In the genomic region with DNA sequence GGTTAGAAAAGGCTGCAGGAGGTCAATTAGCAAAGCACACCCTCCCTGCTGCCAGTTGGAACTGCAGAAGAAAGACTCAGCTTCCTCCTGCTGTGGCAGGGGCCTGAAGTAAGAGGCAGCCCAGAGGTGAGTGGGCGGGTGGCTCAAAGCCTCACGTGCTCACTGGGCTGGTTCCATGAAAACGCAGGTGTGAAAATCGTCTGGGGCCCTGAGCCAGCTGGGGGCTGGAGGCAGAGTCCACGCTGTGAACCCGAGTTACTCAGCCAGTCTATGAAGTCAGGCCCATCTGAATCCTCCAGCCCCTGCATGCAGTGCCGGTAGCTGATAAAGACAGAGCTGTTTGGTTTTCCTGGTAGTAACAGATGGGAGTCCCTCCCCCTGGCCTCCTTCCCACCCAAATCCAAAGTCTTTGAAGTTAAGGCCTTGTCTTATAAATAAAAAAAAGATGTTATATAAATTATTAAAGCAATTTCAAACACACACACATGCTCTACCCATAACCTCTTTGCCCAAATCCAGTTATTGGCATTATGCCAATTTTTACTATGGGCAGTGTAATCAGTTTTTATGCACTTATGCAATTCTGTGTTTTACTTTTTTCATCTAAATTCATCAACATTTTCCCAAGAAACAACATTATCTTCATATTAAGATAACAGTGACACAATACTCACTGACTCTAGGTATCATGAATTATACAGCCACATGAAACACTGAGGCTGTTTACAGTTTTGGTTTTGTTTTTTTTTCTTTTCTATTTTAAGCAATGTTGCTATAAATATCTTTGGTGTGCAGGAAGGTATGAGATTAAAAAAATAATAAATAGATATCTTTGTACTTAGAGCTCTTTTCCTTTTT, we compare ENCODE assay signal across 8 cellular contexts. TPM values are rescaled to one million over a fixed set of nuclear protein-coding genes. Genes with fewer than 3 reads are reported as not detected.
A peak's percentile ranks its signal among the peaks of the same experiment; 100 is the strongest.
DNase-seq lines count a peak whose midpoint lies in the region; ATAC-seq, FAIRE-seq and TF ChIP-seq lines count a peak whose summit lies in the region.

No MANE protein-coding gene starts in this region.

- H2BK15ac ChIP-seq in H1 (ENCODE audit: low read length) = no peak overlapping the region

- H3K9me3 ChIP-seq in H1 (ENCODE audit: insufficient read depth in 2 of 2, low read depth in 1 of 2, low read length in 1 of 2) (no peaks in the 10 kb centered on the region), transverse colon (no peaks in the 10 kb centered on the region)

- peak overlapping the region; percentile 12 for H3K4me3 Mint-ChIP-seq in activated CD4-positive, alpha-beta memory T cell treated with anti-CD3 and anti-CD28 coated beads, Interleukin-2, amount 10 ng/mL, durations not matched to agents 7 days and 5 days
- peak overlapping the region; percentile 43 to 75 (median 70) for H3K4me3 Mint-ChIP-seq in naive thymus-derived CD8-positive, alpha-beta T cell

- CTCF ChIA-PET in activated CD4-positive, alpha-beta memory T cell treated with anti-CD3 and anti-CD28 coated beads, Interleukin-2, amount 10 ng/mL, durations not matched to agents 7 days and 5 days (lab: Charles Lee) = interaction anchor here (1.1 to 5.6 kb wide), 6 partner anchors 10 to 267 kb away, joined by 3 to 33 read pairs (median 10); a partner anchor contains a TSS
- CTCF ChIA-PET in H1 (lab: Charles Lee; ENCODE audit: partially characterized antibody) = interaction anchor here (0.6 to 4.7 kb wide), 16 partner anchors 10 to 839 kb away, joined by 3 to 37 read pairs (median 6); a partner anchor contains a TSS

- peak overlapping the region in 1 of 4 experiments; percentile 4; a peak in 1 of 8 replicates for H3K4me3 ChIP-seq in H1 (ENCODE audit: extremely low read depth in 1 of 4, insufficient read depth in 2 of 4, low read depth in 3 of 4, low read length in 4 of 4)
- H3K4me3 ChIP-seq in transverse colon = no peak overlapping the region

- H3K56ac ChIP-seq in H1 (replicated peaks; ENCODE audit: insufficient read length, low read depth, low read length) = no peak overlapping the region

- TF ChIP-seq EP300 in H1 (IDR thresholded peaks at IDR 0.05; ENCODE audit: borderline replicate concordance in 1 of 2, low read depth in 2 of 2, low read length in 2 of 2) = no peak; a peak in 1 of 3 replicates
- no peak for TF ChIP-seq EP300 in transverse colon (IDR thresholded peaks at IDR 0.05; ENCODE audit: low read depth)

- no peak overlapping the region for H4K91ac ChIP-seq in H1 (replicated peaks; ENCODE audit: insufficient read length, low read length)

- H3K4me2 ChIP-seq in H1 (ENCODE audit: insufficient read depth in 1 of 2, low read depth in 2 of 2, low read length in 2 of 2) = peak overlapping the region; percentile 40 to 47; a peak in 3 of 4 replicates

- H3K9ac ChIP-seq in H1 (replicated peaks in 1 of 4; ENCODE audit: extremely low read depth in 1 of 4, low read depth in 3 of 4, low read length in 3 of 4) = no peak overlapping the region

- FAIRE-seq in H1 (lab: Jason Lieb, UNC) = no peak

- TF ChIP-seq CTCF in H1 (IDR thresholded peaks at IDR 0.05; ENCODE audit: control extremely low read depth in 1 of 3, insufficient read depth in 1 of 3, low read depth in 1 of 3, low read length in 3 of 3) (no peak), transverse colon (IDR thresholded peaks at IDR 0.05) (peak in 1 of 5 experiments; percentile 25)

- no peak for TF ChIP-seq RAD21 in H1 (IDR thresholded peaks at IDR 0.05 in 1 of 2, conservative IDR thresholded peaks at IDR 0.05 in 1 of 2; ENCODE audit: low read depth in 2 of 2, low read length in 2 of 2)

- intact Hi-C loops in transverse colon (cut with DNase I; ENCODE audit: low total_unique reads) = no loop called here

- peaks cover 71% of the 10 kb centered on the region for H3K4me1 Mint-ChIP-seq in activated CD4-positive, alpha-beta memory T cell treated with anti-CD3 and anti-CD28 coated beads, Interleukin-2, amount 10 ng/mL, durations not matched to agents 7 days and 5 days
- peaks cover 33 to 83% (median 74%) of the 10 kb centered on the region in 4 donors for H3K4me1 Mint-ChIP-seq in naive thymus-derived CD8-positive, alpha-beta T cell

- H3K36me3 ChIP-seq in H1 (ENCODE audit: control insufficient read depth in 2 of 4, insufficient read depth in 4 of 4, low read length in 3 of 4) (no peaks in the 10 kb centered on the region), transverse colon (no peaks in the 10 kb centered on the region)

- H3K4me1 ChIP-seq in H1 (replicated peaks in 1 of 4; ENCODE audit: control insufficient read depth in 3 of 4, insufficient read depth in 4 of 4, low read length in 3 of 4) = peaks cover 5 to 22% (median 8%) of the 10 kb centered on the region in 4 experiments; a peak in 5 of 7 replicates
- peaks cover 40 to 87% (median 59%) of the 10 kb centered on the region in 4 donors for H3K4me1 ChIP-seq in transverse colon

- H3K27ac ChIP-seq in H1 (ENCODE audit: low read depth, low read length) = no peak overlapping the region
- peak overlapping the region; percentile 73 to 89 (median 86) for H3K27ac ChIP-seq in transverse colon

- no peaks in the 10 kb centered on the region; the same call in 1 of the 2 replicates for H3K23me2 ChIP-seq in H1 (ENCODE audit: low read depth, low read length)

- H2BK20ac ChIP-seq in H1 (ENCODE audit: low read length) = no peak overlapping the region

- H4K20me1 ChIP-seq in H1 (replicated peaks in 1 of 2; ENCODE audit: control insufficient read depth in 1 of 2, insufficient read depth in 2 of 2, low read length in 2 of 2) = peaks cover 0 to 7% of the 10 kb centered on the region in 2 experiments

- ATAC-seq in HG02870 (IDR thresholded peaks at IDR 0.05; ENCODE audit: unreplicated experiment) = peak; percentile 30
- peak; percentile 89 for ATAC-seq in naive thymus-derived CD8-positive, alpha-beta T cell

- peak overlapping the region; percentile 80 for H3K27ac Mint-ChIP-seq in activated CD4-positive, alpha-beta memory T cell treated with anti-CD3 and anti-CD28 coated beads, Interleukin-2, amount 10 ng/mL, durations not matched to agents 7 days and 5 days
- H3K27ac Mint-ChIP-seq in naive thymus-derived CD8-positive, alpha-beta T cell = peak overlapping the region; percentile 70 to 97 (median 92)

- H4K8ac ChIP-seq in H1 (ENCODE audit: extremely low read depth, insufficient read depth, low read length) = no peak overlapping the region

- H3K79me1 ChIP-seq in H1 (ENCODE audit: low read depth, low read length) = no peaks in the 10 kb centered on the region

- no peak overlapping the region for H2AFZ ChIP-seq in H1 (ENCODE audit: low read length)

- H2BK120ac ChIP-seq in H1 (replicated peaks; ENCODE audit: low read depth, low read length) = no peak overlapping the region

- POLR2A ChIA-PET in activated CD4-positive, alpha-beta memory T cell treated with anti-CD3 and anti-CD28 coated beads, Interleukin-2, amount 10 ng/mL, durations not matched to agents 7 days and 5 days (lab: Charles Lee) = interaction anchor here (0.8 to 8.8 kb wide), 8 partner anchors 10 to 203 kb away, joined by 3 to 131 read pairs (median 14); a partner anchor contains a TSS
- POLR2A ChIA-PET in H1 (lab: Charles Lee; ENCODE audit: partially characterized antibody) = interaction anchor here (0.6 to 8.5 kb wide), 8 partner anchors 10 to 475 kb away, joined by 3 to 42 read pairs (median 4); a partner anchor contains a TSS
- POLR2A ChIA-PET in naive thymus-derived CD8-positive, alpha-beta T cell (lab: Charles Lee) = interaction anchor here (0.8 to 10.0 kb wide), 6 partner anchors 10 to 31 kb away, joined by 3 to 145 read pairs (median 14); a partner anchor contains a TSS

- H3K79me2 ChIP-seq in H1 (ENCODE audit: control insufficient read depth in 1 of 2, insufficient read depth in 2 of 2, low read length in 2 of 2) = no peaks in the 10 kb centered on the region

- no peak overlapping the region for H3K14ac ChIP-seq in H1 (ENCODE audit: insufficient read length)

- no peaks in the 10 kb centered on the region for H3K9me3 Mint-ChIP-seq in activated CD4-positive, alpha-beta memory T cell treated with anti-CD3 and anti-CD28 coated beads, Interleukin-2, amount 10 ng/mL, durations not matched to agents 7 days and 5 days
- no peaks in the 10 kb centered on the region for H3K9me3 Mint-ChIP-seq in naive thymus-derived CD8-positive, alpha-beta T cell

- in situ Hi-C loops in transverse colon (cut with MboI; ENCODE audit: low pct_ligation_motif_present in 1 of 4, low pct_unique_long_range_greater_than_20kb in 1 of 4, low sequenced_read_pairs in 3 of 4) = no loop called here

- no peaks in the 10 kb centered on the region for H3K27me3 Mint-ChIP-seq in activated CD4-positive, alpha-beta memory T cell treated with anti-CD3 and anti-CD28 coated beads, Interleukin-2, amount 10 ng/mL, durations not matched to agents 7 days and 5 days
- H3K27me3 Mint-ChIP-seq in naive thymus-derived CD8-positive, alpha-beta T cell = no peaks in the 10 kb centered on the region

- TF ChIP-seq POLR2A in H1 (IDR thresholded peaks at IDR 0.05; ENCODE audit: control extremely low read depth in 1 of 2, low read depth in 2 of 2, low read length in 2 of 2) = no peak
- TF ChIP-seq POLR2A in transverse colon (IDR thresholded peaks at IDR 0.05) = peak; percentile 20

- DNase-seq in NCI-H524 (lab: John Stamatoyannopoulos, UW) (peak; percentile 54 to 76), NCI-H524 treated with DMSO at 0.1 percent for 48 hours (lab: John Stamatoyannopoulos, UW) (no peak), NCI-H2171 (lab: John Stamatoyannopoulos, UW) (peak; percentile 64), H1 (ENCODE audit: low read depth in 1 of 2, low spot score in 2 of 2) (peak; percentile 43 to 71), transverse colon (peak; percentile 84)
- peak; percentile 73 for DNase-seq in activated CD4-positive, alpha-beta memory T cell treated with anti-CD3 and anti-CD28 coated beads, Interleukin-2, amount 10 ng/mL, durations not matched to agents 7 days and 5 days
- DNase-seq in naive thymus-derived CD8-positive, alpha-beta T cell = peak in 9 of 10 donors; percentile 44 to 84 (median 65)

- H3K27me3 ChIP-seq in H1 (replicated peaks in 1 of 4; ENCODE audit: control insufficient read depth in 3 of 4, extremely low read depth in 1 of 4, insufficient read depth in 3 of 4, low read length in 3 of 4) (peaks cover 0 to 28% (median 12%) of the 10 kb centered on the region in 4 experiments; a peak in 4 of 7 replicates), transverse colon (no peaks in the 10 kb centered on the region)

- H2BK5ac ChIP-seq in H1 (ENCODE audit: low read depth, low read length) = no peak overlapping the region

- WGBS in H1 (ENCODE audit: extremely low coverage in 1 of 2, insufficient coverage in 1 of 2, insufficient read length in 1 of 2, insufficient replicate concordance in 2 of 2, low coverage in 1 of 2, low lambda C conversion rate in 2 of 2, missing lambda C conversion rate in 1 of 2), 2 experiments = 12% methylated on average over 7 of the region's 7 CpGs; no CpG with 5 or more reads in 1 of the 2 experiments
- 2% methylated on average over 7 of the region's 7 CpGs; no CpG with 5 or more reads in 1 of the 2 donors for whole genome bisulfite sequencing in transverse colon (ENCODE audit: low coverage in 1 of 2), 2 donors

- H4K5ac ChIP-seq in H1 (ENCODE audit: insufficient read length, low read depth, low read length) = no peak overlapping the region

- peaks cover 10% of the 10 kb centered on the region for H3K36me3 Mint-ChIP-seq in activated CD4-positive, alpha-beta memory T cell treated with anti-CD3 and anti-CD28 coated beads, Interleukin-2, amount 10 ng/mL, durations not matched to agents 7 days and 5 days (ENCODE audit: low read depth)
- H3K36me3 Mint-ChIP-seq in naive thymus-derived CD8-positive, alpha-beta T cell = peaks cover 0 to 7% (median 0%) of the 10 kb centered on the region in 3 donors

- H3K4ac ChIP-seq in H1 (replicated peaks; ENCODE audit: insufficient read length, low read depth, low read length) = no peak overlapping the region

- H3K23ac ChIP-seq in H1 (ENCODE audit: insufficient read length) = no peak overlapping the region

- H2AK5ac ChIP-seq in H1 (ENCODE audit: low read depth, low read length) = no peak overlapping the region

- no peak overlapping the region for H2BK12ac ChIP-seq in H1 (ENCODE audit: low read depth, low read length)

- H3K18ac ChIP-seq in H1 (ENCODE audit: extremely low read depth, low read length) = no peak overlapping the region

RNA-seq across cellular contexts. Expression of a gene that starts 57.9 kb away (rescaled TPM):
- 10 to 100 TPM; 28.2 to 30.0 TPM for total RNA-seq in activated CD4-positive, alpha-beta memory T cell treated with anti-CD3 and anti-CD28 coated beads, Interleukin-2, amount 10 ng/mL, durations not matched to agents 7 days and 5 days
- total RNA-seq in H1 (2021; fragmentation: NEBNext Ultra II Directional; extraction: Animal tissue kit (Norgen Biotek cat#: 25700)) = 52.7 and 55.1 TPM in 2 replicates
- polyA plus RNA-seq in H1 (2011; rRNA removed) = 15.8 and 23.3 TPM in 2 replicates
- polyA plus RNA-seq in H1 (2011; cell fraction: cytosol; rRNA removed) = 23.1 TPM
- polyA plus RNA-seq in H1 (2011; cell fraction: nucleus; rRNA removed) = 16.1 TPM
- 44.2 to 49.8 TPM (median 48.1 TPM) in 4 replicates for polyA plus RNA-seq in H1 (2012, experiment 1 of 2)
- 34.1 TPM for polyA plus RNA-seq in H1 (2012, experiment 2 of 2)
- 29.7 TPM for polyA plus RNA-seq in H1 (2013, experiment 1 of 2)
- 29.0 TPM for polyA plus RNA-seq in H1 (2013, experiment 2 of 2)
- polyA minus RNA-seq in H1 (2011; rRNA and poly(A)+ RNA removed) = 10.0 and 14.9 TPM in 2 replicates
- polyA minus RNA-seq in H1 (2011; cell fraction: cytosol; rRNA and poly(A)+ RNA removed) = 14.5 TPM
- polyA minus RNA-seq in H1 (2011; cell fraction: nucleus; rRNA and poly(A)+ RNA removed) = 12.4 TPM
- 10 to 100 TPM; 40.0 to 43.4 TPM for total RNA-seq in naive thymus-derived CD8-positive, alpha-beta T cell
- polyA plus RNA-seq in naive thymus-derived CD8-positive, alpha-beta T cell = 10 to 100 TPM; 31.6 to 37.2 (median 37.2) TPM
- 10 to 100 TPM; 12.7 to 22.1 (median 12.7) TPM for total RNA-seq in transverse colon
